ENCODE assay signal across 8 cellular contexts in the genomic region with DNA sequence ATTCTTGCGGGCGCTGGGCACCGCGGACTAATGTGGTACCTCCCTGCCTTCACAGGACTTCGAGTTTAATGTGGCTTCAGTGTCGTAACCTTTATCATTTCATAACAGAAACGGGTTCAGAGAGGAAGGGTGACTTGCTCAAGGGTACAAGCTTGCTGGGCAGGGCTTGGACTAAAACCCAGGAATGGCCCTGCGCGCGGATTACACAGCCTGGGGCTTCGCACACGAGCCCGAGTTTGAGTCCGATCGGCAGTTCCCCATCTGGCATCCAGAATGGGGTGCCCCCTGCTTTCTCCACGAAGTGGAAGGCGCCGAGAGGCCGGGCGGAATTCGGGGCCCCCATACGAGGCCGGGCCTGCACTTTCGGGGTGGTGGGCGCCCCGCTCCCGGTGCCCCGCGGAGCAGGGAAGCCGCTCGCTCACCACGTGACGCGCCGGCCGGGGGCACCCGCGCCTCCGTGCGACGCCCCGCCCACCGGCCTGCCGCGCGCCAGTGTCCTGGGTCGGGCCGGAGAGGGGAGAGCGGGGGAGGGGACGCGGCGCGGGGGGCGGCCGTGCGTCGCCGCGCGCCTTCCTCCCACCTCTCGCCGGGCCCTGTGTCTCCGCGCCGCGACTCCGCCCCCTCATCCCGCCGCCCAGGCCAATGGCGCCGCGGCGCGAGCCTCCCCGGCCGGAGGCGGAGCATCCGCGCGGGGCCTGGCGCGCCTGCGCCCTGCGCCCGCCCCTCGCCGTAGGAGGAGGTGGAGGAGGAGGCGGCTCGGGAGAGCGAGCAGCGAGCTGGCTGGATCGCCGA. TPM values are rescaled to one million over a fixed set of nuclear protein-coding genes. Genes with fewer than 3 reads are reported as not detected.
DNase-seq lines count a peak whose midpoint lies in the region; ATAC-seq, FAIRE-seq and TF ChIP-seq lines count a peak whose summit lies in the region.

A gene with protein sequence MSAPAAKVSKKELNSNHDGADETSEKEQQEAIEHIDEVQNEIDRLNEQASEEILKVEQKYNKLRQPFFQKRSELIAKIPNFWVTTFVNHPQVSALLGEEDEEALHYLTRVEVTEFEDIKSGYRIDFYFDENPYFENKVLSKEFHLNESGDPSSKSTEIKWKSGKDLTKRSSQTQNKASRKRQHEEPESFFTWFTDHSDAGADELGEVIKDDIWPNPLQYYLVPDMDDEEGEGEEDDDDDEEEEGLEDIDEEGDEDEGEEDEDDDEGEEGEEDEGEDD (plus strand): TSS at position 722 of the 792 bp plus-strand sequence. CDS start 361 bp downstream, outside the sequence.

- H3K9me3 ChIP-seq in T-helper 17 cell (ENCODE audit: control insufficient read depth, low read length, poor library complexity, severe bottlenecking) (no peaks in the 10 kb centered on the region), left ventricle myocardium inferior (replicated peaks) (no peaks in the 10 kb centered on the region), psoas muscle (no peaks in the 10 kb centered on the region)

- H3K4me1 ChIP-seq in left ventricle myocardium inferior (peaks cover 47% of the 10 kb centered on the region), psoas muscle (peaks cover 11% of the 10 kb centered on the region), urinary bladder (ENCODE audit: insufficient read depth) (no peaks in the 10 kb centered on the region)

- H3K27me3 ChIP-seq in left ventricle myocardium inferior (ENCODE audit: low read depth) (no peaks in the 10 kb centered on the region), psoas muscle (ENCODE audit: insufficient read depth in 3 of 3, low read length in 2 of 3) (no peaks in the 10 kb centered on the region)

- H3K27ac ChIP-seq in left ventricle myocardium inferior (replicated peaks) (peak within 1 kb of the TSS; percentile 98), psoas muscle (peak within 1 kb of the TSS; percentile 93), urinary bladder (ENCODE audit: low read depth) (peak within 1 kb of the TSS; percentile 97)

- TF ChIP-seq CTCF in left ventricle myocardium inferior (IDR thresholded peaks at IDR 0.05; ENCODE audit: borderline replicate concordance) (no peak), psoas muscle (IDR thresholded peaks at IDR 0.05) (no peak)

- H3K36me3 ChIP-seq in left ventricle myocardium inferior (peaks cover 26% of the 10 kb centered on the region), psoas muscle (ENCODE audit: insufficient read depth in 1 of 2, low read depth in 1 of 2) (peaks cover 0 to 29% of the 10 kb centered on the region in 2 donors), urinary bladder (ENCODE audit: insufficient read depth) (no peaks in the 10 kb centered on the region)

- DNase-seq in GM12891 (ENCODE audit: insufficient read length, low spot score), result peak; percentile 96
- DNase-seq in NCI-H1694 (lab: John Stamatoyannopoulos, UW), result peak; percentile 69
- peak; percentile 90 to 95 (median 93) for DNase-seq in T-helper 17 cell
- DNase-seq in amygdala (lab: John Stamatoyannopoulos, UW), result peak; percentile 31 to 93 (median 81)
- peak; percentile 97 for DNase-seq in left ventricle myocardium inferior
- DNase-seq in psoas muscle, result peak; percentile 97 to 98

- H3K4me1 Mint-ChIP-seq in T-helper 17 cell, result peaks cover 49% of the 10 kb centered on the region

- peak; percentile 67 for TF ChIP-seq POLR2A in GM12891 (IDR thresholded peaks at IDR 0.05; ENCODE audit: low read depth, low read length)

- intact Hi-C loops in left ventricle myocardium inferior (cut with micrococcal nuclease), result no loop called here
- intact Hi-C loops in psoas muscle (cut with DNase I), result no loop called here

- ATAC-seq in HG02870 (IDR thresholded peaks at IDR 0.05; ENCODE audit: unreplicated experiment), result peak; percentile 63
- ATAC-seq in T-helper 17 cell, result peak; percentile 83
- peak; percentile 96 to 97 (median 96) for ATAC-seq in psoas muscle

- WGBS in psoas muscle, 3 donors, result 3 to 5% (median 3%) methylated on average over 37 to 91 of the region's 93 CpGs
- WGBS in urinary bladder, result 2% methylated on average over 87 of the region's 93 CpGs

- H3K27me3 Mint-ChIP-seq in T-helper 17 cell, result no peaks in the 10 kb centered on the region

- H3K36me3 Mint-ChIP-seq in T-helper 17 cell (ENCODE audit: low read depth), result peaks cover 7% of the 10 kb centered on the region

- H3K4me3 Mint-ChIP-seq in T-helper 17 cell, result peak within 1 kb of the TSS; percentile 100

- H3K27ac Mint-ChIP-seq in T-helper 17 cell, result peak within 1 kb of the TSS; percentile 98

- peak; percentile 98 for FAIRE-seq in GM12891 (lab: Jason Lieb, UNC)

- H3K4me3 ChIP-seq in left ventricle myocardium inferior, result peak within 1 kb of the TSS; percentile 81
- peak within 1 kb of the TSS; percentile 90 for H3K4me3 ChIP-seq in psoas muscle
- H3K4me3 ChIP-seq in urinary bladder (ENCODE audit: low read depth, low read length), result peak within 1 kb of the TSS; percentile 99

TF ChIP-seq in GM12891, 5 proteins besides CTCF, POLR2A, EP300 and RAD21:
- TF ChIP-seq POU2F2 (IDR thresholded peaks at IDR 0.05; ENCODE audit: low read depth, low read length), result no peak
- peak; percentile 55; the same call in 1 of the 2 replicates for TF ChIP-seq POLR2AphosphoS5 (IDR thresholded peaks at IDR 0.05; ENCODE audit: low read depth, low read length)

RNA-seq across cellular contexts. Expression of the gene that starts here (rescaled TPM):
- polyA plus RNA-seq in GM12891 (2012; ENCODE audit: low read depth, missing spikeins), result 292 TPM
- total RNA-seq in T-helper 17 cell (100 to 1,000 TPM; 223 to 231 TPM), left ventricle myocardium inferior (168 TPM), psoas muscle (100 to 1,000 TPM; 171 to 283 (median 203) TPM), urinary bladder (382 TPM)
- polyA plus RNA-seq in psoas muscle (100 to 1,000 TPM; 141 to 244 (median 230) TPM), urinary bladder (157 TPM)

Comparison
In these comparisons a context has a peak if more than half of its experiments do, and no peak if none do; other contexts are left out.
1. Peak in every context shown above with its lines: DNase-seq, ATAC-seq, H3K4me3 ChIP-seq and H3K27ac ChIP-seq.